Comparison of ENCODE assay signal across 12 cellular contexts in genomic region chr1:92956254-92956653, GRCh38. TPM values are rescaled to one million over a fixed set of nuclear protein-coding genes. Genes with fewer than 3 reads are reported as not detected.
DNase-seq lines count a peak whose midpoint lies in the region; ATAC-seq and TF ChIP-seq lines count a peak whose summit lies in the region.
"Had no signal": no experiment of that assay in that cellular context is flagged by ENCODE, and none has a peak within 500 bp of the region (broad histone marks: within the 10 kb centered on the region; RNA-seq: fewer than 3 reads in every experiment).

No MANE protein-coding gene starts in this region.

- TF ChIP-seq POLR2A in lower leg skin (IDR thresholded peaks at IDR 0.05), result no peak

- no peaks in the 10 kb centered on the region for H3K9me3 Mint-ChIP-seq in activated CD8-positive, alpha-beta T cell treated with anti-CD3 and anti-CD28 coated beads for 36 hours
- no peaks in the 10 kb centered on the region for H3K9me3 Mint-ChIP-seq in activated CD8-positive, alpha-beta T cell treated with anti-CD3 and anti-CD28 coated beads, Interleukin-2, amount 10 ng/mL, durations not matched to agents 7 days and 5 days (ENCODE audit: insufficient read depth)
- no peaks in the 10 kb centered on the region for H3K9me3 Mint-ChIP-seq in dendritic cell treated with granulocyte-macrophage colony-stimulating factor and Interleukin-4, amounts not matched to agents 40 ng/mL and 50 ng/mL, for 4 days
- H3K9me3 Mint-ChIP-seq in stimulated activated naive B cell treated with anti-CD40 and anti-IgM and Interleukin-4, amounts not matched to agents 10 μg/mL and 1 μg/mL and 100 μg/mL, for 72 hours, result no peaks in the 10 kb centered on the region

- ATAC-seq in activated CD8-positive, alpha-beta T cell treated with anti-CD3 and anti-CD28 coated beads for 36 hours, result no peak
- ATAC-seq in activated CD8-positive, alpha-beta T cell treated with anti-CD3 and anti-CD28 coated beads, Interleukin-2, amount 10 ng/mL, durations not matched to agents 7 days and 5 days, result no peak
- no peak for ATAC-seq in stimulated activated naive B cell treated with anti-CD40 and anti-IgM and Interleukin-4, amounts not matched to agents 10 μg/mL and 1 μg/mL and 100 μg/mL, for 72 hours (replicated peaks)
- ATAC-seq in left cardiac atrium (no peak), HG03439 (IDR thresholded peaks at IDR 0.05; ENCODE audit: unreplicated experiment) (no peak)

- H3K4me1 Mint-ChIP-seq in activated CD8-positive, alpha-beta T cell treated with anti-CD3 and anti-CD28 coated beads for 36 hours (ENCODE audit: low read depth), result peaks cover 62% of the 10 kb centered on the region
- H3K4me1 Mint-ChIP-seq in activated CD8-positive, alpha-beta T cell treated with anti-CD3 and anti-CD28 coated beads, Interleukin-2, amount 10 ng/mL, durations not matched to agents 7 days and 5 days (ENCODE audit: low read depth), result peaks cover 69% of the 10 kb centered on the region
- peaks cover 56% of the 10 kb centered on the region for H3K4me1 Mint-ChIP-seq in dendritic cell treated with granulocyte-macrophage colony-stimulating factor and Interleukin-4, amounts not matched to agents 40 ng/mL and 50 ng/mL, for 4 days (ENCODE audit: low read depth)
- H3K4me1 Mint-ChIP-seq in stimulated activated naive B cell treated with anti-CD40 and anti-IgM and Interleukin-4, amounts not matched to agents 10 μg/mL and 1 μg/mL and 100 μg/mL, for 72 hours, result peaks cover 44 to 58% of the 10 kb centered on the region in 2 donors

- CTCF ChIA-PET in activated CD8-positive, alpha-beta T cell treated with anti-CD3 and anti-CD28 coated beads for 36 hours (lab: Charles Lee), result interaction anchor here (1.0 to 22.8 kb wide), 7 partner anchors 8 to 124 kb away, joined by 4 to 492 read pairs (median 5); no protein-coding TSS in a partner anchor
- CTCF ChIA-PET in activated CD8-positive, alpha-beta T cell treated with anti-CD3 and anti-CD28 coated beads, Interleukin-2, amount 10 ng/mL, durations not matched to agents 7 days and 5 days (lab: Charles Lee), result interaction anchor here (0.9 to 21.8 kb wide), 7 partner anchors 12 to 97 kb away, joined by 3 to 623 read pairs (median 4); no protein-coding TSS in a partner anchor

- no peak for DNase-seq in activated CD8-positive, alpha-beta T cell treated with anti-CD3 and anti-CD28 coated beads for 36 hours
- no peak for DNase-seq in activated CD8-positive, alpha-beta T cell treated with anti-CD3 and anti-CD28 coated beads, Interleukin-2, amount 10 ng/mL, durations not matched to agents 7 days and 5 days
- DNase-seq in NCI-H82 treated with DMSO at 0.1 percent for 48 hours (lab: John Stamatoyannopoulos, UW; ENCODE audit: unreplicated experiment) (peak; percentile 74), lower leg skin (ENCODE audit: low spot score in 2 of 2) (no peak), left cardiac atrium (no peak)
- no peak for DNase-seq in stimulated activated naive B cell treated with anti-CD40 and anti-IgM and Interleukin-4, amounts not matched to agents 10 μg/mL and 1 μg/mL and 100 μg/mL, for 72 hours
- DNase-seq: amniotic stem cell, NCI-H1436 treated with DMSO at 0.1 percent for 48 hours, SHP77 had no signal

- no peak for TF ChIP-seq CTCF in activated CD8-positive, alpha-beta T cell treated with anti-CD3 and anti-CD28 coated beads for 36 hours (IDR thresholded peaks at IDR 0.05)
- no peak for TF ChIP-seq CTCF in lower leg skin (IDR thresholded peaks at IDR 0.05)

- intact Hi-C loops in activated CD8-positive, alpha-beta T cell treated with anti-CD3 and anti-CD28 coated beads for 36 hours (cut with micrococcal nuclease), result no loop called here
- intact Hi-C loops in dendritic cell treated with granulocyte-macrophage colony-stimulating factor and Interleukin-4, amounts not matched to agents 40 ng/mL and 50 ng/mL, for 4 days (cut with micrococcal nuclease), result no loop called here
- intact Hi-C loops in lower leg skin (cut with DNase I; ENCODE audit: low total_unique reads), result no loop called here
- intact Hi-C loops in left cardiac atrium (cut with DNase I), result no loop called here

- H3K4me3 ChIP-seq in lower leg skin (ENCODE audit: low read depth, poor library complexity, severe bottlenecking), result no peak overlapping the region
- H3K4me3 ChIP-seq: suprapubic skin had no signal

- H3K27me3 Mint-ChIP-seq in activated CD8-positive, alpha-beta T cell treated with anti-CD3 and anti-CD28 coated beads for 36 hours, result no peaks in the 10 kb centered on the region
- no peaks in the 10 kb centered on the region for H3K27me3 Mint-ChIP-seq in activated CD8-positive, alpha-beta T cell treated with anti-CD3 and anti-CD28 coated beads, Interleukin-2, amount 10 ng/mL, durations not matched to agents 7 days and 5 days (ENCODE audit: low read depth)
- H3K27me3 Mint-ChIP-seq in dendritic cell treated with granulocyte-macrophage colony-stimulating factor and Interleukin-4, amounts not matched to agents 40 ng/mL and 50 ng/mL, for 4 days, result no peaks in the 10 kb centered on the region
- H3K27me3 Mint-ChIP-seq in stimulated activated naive B cell treated with anti-CD40 and anti-IgM and Interleukin-4, amounts not matched to agents 10 μg/mL and 1 μg/mL and 100 μg/mL, for 72 hours, result no peaks in the 10 kb centered on the region

- peak overlapping the region; percentile 66 for H3K27ac Mint-ChIP-seq in activated CD8-positive, alpha-beta T cell treated with anti-CD3 and anti-CD28 coated beads for 36 hours
- H3K27ac Mint-ChIP-seq in activated CD8-positive, alpha-beta T cell treated with anti-CD3 and anti-CD28 coated beads, Interleukin-2, amount 10 ng/mL, durations not matched to agents 7 days and 5 days, result no peak overlapping the region
- H3K27ac Mint-ChIP-seq in dendritic cell treated with granulocyte-macrophage colony-stimulating factor and Interleukin-4, amounts not matched to agents 40 ng/mL and 50 ng/mL, for 4 days, result peak overlapping the region; percentile 9
- H3K27ac Mint-ChIP-seq in stimulated activated naive B cell treated with anti-CD40 and anti-IgM and Interleukin-4, amounts not matched to agents 10 μg/mL and 1 μg/mL and 100 μg/mL, for 72 hours, result no peak overlapping the region

- no peak overlapping the region for H3K4me3 Mint-ChIP-seq in activated CD8-positive, alpha-beta T cell treated with anti-CD3 and anti-CD28 coated beads for 36 hours
- H3K4me3 Mint-ChIP-seq in activated CD8-positive, alpha-beta T cell treated with anti-CD3 and anti-CD28 coated beads, Interleukin-2, amount 10 ng/mL, durations not matched to agents 7 days and 5 days, result no peak overlapping the region
- H3K4me3 Mint-ChIP-seq in dendritic cell treated with granulocyte-macrophage colony-stimulating factor and Interleukin-4, amounts not matched to agents 40 ng/mL and 50 ng/mL, for 4 days, result no peak overlapping the region
- peak overlapping the region; percentile 62 to 65 for H3K4me3 Mint-ChIP-seq in stimulated activated naive B cell treated with anti-CD40 and anti-IgM and Interleukin-4, amounts not matched to agents 10 μg/mL and 1 μg/mL and 100 μg/mL, for 72 hours

- POLR2A ChIA-PET in activated CD8-positive, alpha-beta T cell treated with anti-CD3 and anti-CD28 coated beads for 36 hours (lab: Charles Lee), result interaction anchor here (1.4 kb wide), 1 partner anchor 81 kb away, joined by 3 read pairs; no protein-coding TSS in a partner anchor
- POLR2A ChIA-PET in activated CD8-positive, alpha-beta T cell treated with anti-CD3 and anti-CD28 coated beads, Interleukin-2, amount 10 ng/mL, durations not matched to agents 7 days and 5 days (lab: Charles Lee), result interaction anchor here (0.9 kb wide), 1 partner anchor 100 kb away, joined by 3 read pairs; no protein-coding TSS in a partner anchor

- H3K36me3 Mint-ChIP-seq in activated CD8-positive, alpha-beta T cell treated with anti-CD3 and anti-CD28 coated beads for 36 hours (ENCODE audit: low read depth), result peaks cover 7% of the 10 kb centered on the region
- peaks cover 14% of the 10 kb centered on the region for H3K36me3 Mint-ChIP-seq in activated CD8-positive, alpha-beta T cell treated with anti-CD3 and anti-CD28 coated beads, Interleukin-2, amount 10 ng/mL, durations not matched to agents 7 days and 5 days (ENCODE audit: low read depth)
- H3K36me3 Mint-ChIP-seq in dendritic cell treated with granulocyte-macrophage colony-stimulating factor and Interleukin-4, amounts not matched to agents 40 ng/mL and 50 ng/mL, for 4 days (ENCODE audit: low read depth), result peaks cover 13% of the 10 kb centered on the region
- H3K36me3 Mint-ChIP-seq in stimulated activated naive B cell treated with anti-CD40 and anti-IgM and Interleukin-4, amounts not matched to agents 10 μg/mL and 1 μg/mL and 100 μg/mL, for 72 hours, result peaks cover 18 to 31% of the 10 kb centered on the region in 2 donors

RNA-seq across cellular contexts. Expression of gene DIPK1A, which starts 5.0 kb away (rescaled TPM):
- total RNA-seq in activated CD8-positive, alpha-beta T cell treated with anti-CD3 and anti-CD28 coated beads for 36 hours, result 1 to 10 TPM; 8.1 to 9.0 TPM
- 10 to 100 TPM; 13.1 to 14.4 TPM for total RNA-seq in activated CD8-positive, alpha-beta T cell treated with anti-CD3 and anti-CD28 coated beads, Interleukin-2, amount 10 ng/mL, durations not matched to agents 7 days and 5 days
- total RNA-seq in lower leg skin (1 to 10 TPM; 3.8 to 7.6 (median 6.7) TPM), left cardiac atrium (1 to 10 TPM; 7.4 to 8.6 TPM)

Comparison
In these comparisons a context has a peak if more than half of its experiments do, and no peak if none do; other contexts are left out.
1. H3K27ac Mint-ChIP-seq: peak in activated CD8-positive, alpha-beta T cell treated with anti-CD3 and anti-CD28 coated beads for 36 hours (single experiment) and dendritic cell treated with granulocyte-macrophage colony-stimulating factor and Interleukin-4, amounts not matched to agents 40 ng/mL and 50 ng/mL, for 4 days (single experiment); none in activated CD8-positive, alpha-beta T cell treated with anti-CD3 and anti-CD28 coated beads, Interleukin-2, amount 10 ng/mL, durations not matched to agents 7 days and 5 days (single experiment) and stimulated activated naive B cell treated with anti-CD40 and anti-IgM and Interleukin-4, amounts not matched to agents 10 μg/mL and 1 μg/mL and 100 μg/mL, for 72 hours (single experiment).
2. H3K4me3 Mint-ChIP-seq: peak in stimulated activated naive B cell treated with anti-CD40 and anti-IgM and Interleukin-4, amounts not matched to agents 10 μg/mL and 1 μg/mL and 100 μg/mL, for 72 hours (2 of 2); none in activated CD8-positive, alpha-beta T cell treated with anti-CD3 and anti-CD28 coated beads for 36 hours (single experiment), activated CD8-positive, alpha-beta T cell treated with anti-CD3 and anti-CD28 coated beads, Interleukin-2, amount 10 ng/mL, durations not matched to agents 7 days and 5 days (single experiment) and dendritic cell treated with granulocyte-macrophage colony-stimulating factor and Interleukin-4, amounts not matched to agents 40 ng/mL and 50 ng/mL, for 4 days (single experiment).